In the genomic region with DNA sequence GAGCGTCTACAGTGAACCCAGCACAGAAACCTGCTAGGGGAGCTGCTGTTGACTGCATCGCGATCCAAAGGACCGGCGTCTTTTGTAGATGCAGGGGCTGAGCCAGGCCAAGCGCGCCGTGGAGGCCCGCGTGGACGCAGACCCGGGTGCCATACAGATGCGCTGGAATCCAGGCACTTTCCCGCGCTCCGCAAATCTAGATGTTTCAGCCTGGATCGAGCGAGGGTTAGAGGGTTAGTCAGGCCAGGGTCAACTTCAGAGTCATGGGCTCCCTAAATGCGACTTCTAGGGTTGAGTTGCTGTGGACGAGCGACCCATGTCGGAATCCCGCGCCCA, we compare ENCODE assay signal across 10 cellular contexts. TPM values are rescaled to one million over a fixed set of nuclear protein-coding genes. Genes with fewer than 3 reads are reported as not detected.
DNase-seq lines count a peak whose midpoint lies in the region; ATAC-seq and TF ChIP-seq lines count a peak whose summit lies in the region.
"Had no signal": no experiment of that assay in that cellular context is flagged by ENCODE, and none has a peak within 500 bp of the region (broad histone marks: within the 10 kb centered on the region; RNA-seq: fewer than 3 reads in every experiment).

No MANE protein-coding gene starts in this region.

- TF ChIP-seq POLR2A in ovary (IDR thresholded peaks at IDR 0.05): no peak

- H3K27me3 ChIP-seq in BLaER1 treated with 17β-estradiol and CSF1 and Interleukin-3, amounts not matched to agents 10 nM and 100 nM: peaks cover 83 to 89% (median 87%) of the 10 kb centered on the region in 11 experiments
- H3K27me3 ChIP-seq in ovary (no peaks in the 10 kb centered on the region), PC-3 (ENCODE audit: low read length) (no peaks in the 10 kb centered on the region), aorta (ENCODE audit: control insufficient read depth in 1 of 2, insufficient read depth in 2 of 2, low read length in 1 of 2) (no peaks in the 10 kb centered on the region)
- H3K27me3 ChIP-seq: body of pancreas had no signal

- peaks cover 4% of the 10 kb centered on the region for H3K36me3 Mint-ChIP-seq in endothelial cell (ENCODE audit: low read depth, unreplicated experiment)

- DNase-seq in endothelial cell (ENCODE audit: low spot score) (no peak), ovary (no peak), PC-3 (no peak), aorta (no peak), SIG-M5 treated with dmso at 0.1 percent for 504 hours (lab: John Stamatoyannopoulos, UW; ENCODE audit: unreplicated experiment) (no peak)
- DNase-seq: NCI-H2029 had no signal

- ATAC-seq in PC-3 (no peak), GM21423 (IDR thresholded peaks at IDR 0.05; ENCODE audit: unreplicated experiment) (no peak), aorta (ENCODE audit: low FRiP score) (no peak)

- peak overlapping the region; percentile 59 to 80 (median 69) for H3K4me3 ChIP-seq in BLaER1 treated with 17β-estradiol and CSF1 and Interleukin-3, amounts not matched to agents 10 nM and 100 nM
- H3K4me3 ChIP-seq in ovary (peak overlapping the region; percentile 39), PC-3 (ENCODE audit: low read length) (no peak overlapping the region), aorta (ENCODE audit: low read length in 2 of 2) (no peak overlapping the region)

- no peaks in the 10 kb centered on the region for H3K79me2 ChIP-seq in PC-3 (ENCODE audit: low read length)

- H3K4me3 Mint-ChIP-seq in endothelial cell (ENCODE audit: unreplicated experiment): peak overlapping the region; percentile 87

- peak overlapping the region; percentile 94 to 100 (median 99) for H3K4me2 ChIP-seq in BLaER1 treated with 17β-estradiol and CSF1 and Interleukin-3, amounts not matched to agents 10 nM and 100 nM
- H3K4me2 ChIP-seq in PC-3 (ENCODE audit: low read length): no peak overlapping the region

- H3K27me3 Mint-ChIP-seq in endothelial cell (ENCODE audit: unreplicated experiment): peaks cover 10% of the 10 kb centered on the region

- H3K27ac ChIP-seq in BLaER1 treated with 17β-estradiol and CSF1 and Interleukin-3, amounts not matched to agents 10 nM and 100 nM: no peak overlapping the region
- H3K27ac ChIP-seq in KOPT-K1 (ENCODE audit: low read depth, low read length, poor library complexity, severe bottlenecking) (peak overlapping the region; percentile 92), ovary (no peak overlapping the region), PC-3 (ENCODE audit: low read length) (no peak overlapping the region), aorta (ENCODE audit: low read depth in 1 of 2, low read length in 2 of 2) (no peak overlapping the region)

- no peaks in the 10 kb centered on the region for H3F3A ChIP-seq in PC-3 (ENCODE audit: low read length, unreplicated experiment)

- intact Hi-C loops in ovary (cut with DNase I) (no loop called here), PC-3 (cut with micrococcal nuclease) (no loop called here), aorta (cut with DNase I) (no loop called here)

- CTCF ChIA-PET in PC-3 (lab: Charles Lee): no interaction called here

- peaks cover 10 to 39% (median 34%) of the 10 kb centered on the region in 10 experiments for H3K4me1 ChIP-seq in BLaER1 treated with 17β-estradiol and CSF1 and Interleukin-3, amounts not matched to agents 10 nM and 100 nM
- H3K4me1 ChIP-seq in ovary (ENCODE audit: insufficient read depth) (peaks cover 5% of the 10 kb centered on the region), PC-3 (ENCODE audit: insufficient read depth, low read length) (peaks cover 2% of the 10 kb centered on the region; the same call in 1 of the 2 replicates), aorta (ENCODE audit: control insufficient read depth in 1 of 2, insufficient read depth in 2 of 2, low read length in 2 of 2) (no peaks in the 10 kb centered on the region)

- no peak overlapping the region for H3K27ac Mint-ChIP-seq in endothelial cell (ENCODE audit: unreplicated experiment)

- peak overlapping the region in 5 of 11 experiments; percentile 39 to 69 (median 53); a peak in 4 of 22 replicates for H3K9ac ChIP-seq in BLaER1 treated with 17β-estradiol and CSF1 and Interleukin-3, amounts not matched to agents 10 nM and 100 nM
- H3K9ac ChIP-seq in PC-3 (ENCODE audit: low read length): no peak overlapping the region

- H3K9me3 ChIP-seq in BLaER1 treated with 17β-estradiol and CSF1 and Interleukin-3, amounts not matched to agents 10 nM and 100 nM (replicated peaks in 1 of 11): no peaks in the 10 kb centered on the region
- H3K9me3 ChIP-seq in KOPT-K1 (ENCODE audit: insufficient read depth, low read length, poor library complexity, severe bottlenecking) (no peaks in the 10 kb centered on the region), ovary (no peaks in the 10 kb centered on the region), PC-3 (ENCODE audit: low read length) (no peaks in the 10 kb centered on the region), aorta (ENCODE audit: control insufficient read depth, low read length) (no peaks in the 10 kb centered on the region)
- H3K9me3 ChIP-seq: body of pancreas had no signal

- H3K36me3 ChIP-seq in BLaER1 treated with 17β-estradiol and CSF1 and Interleukin-3, amounts not matched to agents 10 nM and 100 nM: no peaks in the 10 kb centered on the region
- H3K36me3 ChIP-seq in KOPT-K1 (ENCODE audit: insufficient read depth, low read length) (peaks cover 31% of the 10 kb centered on the region), ovary (no peaks in the 10 kb centered on the region), PC-3 (ENCODE audit: low read depth, low read length) (no peaks in the 10 kb centered on the region), aorta (ENCODE audit: control insufficient read depth in 1 of 2, insufficient read depth in 2 of 2, low read length in 1 of 2) (no peaks in the 10 kb centered on the region)

- no peaks in the 10 kb centered on the region for H3K9me2 ChIP-seq in PC-3 (replicated peaks; ENCODE audit: low read length)

- peaks cover 16% of the 10 kb centered on the region for H3K4me1 Mint-ChIP-seq in endothelial cell (ENCODE audit: unreplicated experiment)

- TF ChIP-seq CTCF in endothelial cell (IDR thresholded peaks at IDR 0.05; ENCODE audit: unreplicated experiment) (no peak), ovary (IDR thresholded peaks at IDR 0.05) (no peak), PC-3 (conservative IDR thresholded peaks at IDR 0.05; ENCODE audit: low read depth, low read length) (no peak)

- H3K9me3 Mint-ChIP-seq in endothelial cell (ENCODE audit: unreplicated experiment): no peaks in the 10 kb centered on the region

- no peak for TF ChIP-seq EP300 in ovary (IDR thresholded peaks at IDR 0.05)

- WGBS in ovary, 3 donors: 4 to 11% (median 9%) methylated on average over 23 to 24 of the region's 24 CpGs
- WGBS in aorta, 2 donors: 6 to 7% methylated on average over 24 of the region's 24 CpGs

- BruUV-seq in PC-3 (replicated peaks; lab: Mats Ljungman, UMichigan): no TSS peak

- peaks cover 0 to 53% (median 45%) of the 10 kb centered on the region in 11 experiments; a peak in 19 of 22 replicates for H4K20me1 ChIP-seq in BLaER1 treated with 17β-estradiol and CSF1 and Interleukin-3, amounts not matched to agents 10 nM and 100 nM
- H4K20me1 ChIP-seq in PC-3 (ENCODE audit: low read length): no peaks in the 10 kb centered on the region

- POLR2A ChIA-PET in PC-3 (lab: Charles Lee; ENCODE audit: unreplicated experiment): no interaction called here

- H2AFZ ChIP-seq in PC-3 (ENCODE audit: low read length): no peak overlapping the region

RNA-seq across cellular contexts. Expression of a gene that starts 0.9 kb away (rescaled TPM):
- total RNA-seq in endothelial cell (ENCODE audit: unreplicated experiment): 9.5 TPM
- total RNA-seq in ovary: 10 to 100 TPM in 1 of 7 donors, 1 to 10 TPM in 6; 2.9 to 15.2 (median 4.2) TPM
- polyA plus RNA-seq in ovary: 1 to 10 TPM; 1.7 to 2.5 TPM
- 3.9 and 7.0 TPM in 2 replicates for total RNA-seq in PC-3 (2014; rRNA removed)
- 1 to 10 TPM; 1.6 to 4.4 TPM for total RNA-seq in aorta
- 1 to 10 TPM in 1 of 2 donors, under 1 TPM in 1; 0.54 to 2.8 TPM for polyA plus RNA-seq in aorta

Comparison
In these comparisons a context has a peak if more than half of its experiments do, and no peak if none do; other contexts are left out.
1. H3K4me3 ChIP-seq: peak in BLaER1 treated with 17β-estradiol and CSF1 and Interleukin-3, amounts not matched to agents 10 nM and 100 nM (10 of 10) and ovary (single experiment); none in PC-3 (single experiment) and aorta (0 of 2).